ENCODE assay signal across 25 cellular contexts in genomic region chr11:71499546-71499945, GRCh38. TPM values are rescaled to one million over a fixed set of nuclear protein-coding genes. Genes with fewer than 3 reads are reported as not detected.
DNase-seq lines count a peak whose midpoint lies in the region; ATAC-seq lines count a peak whose summit lies in the region.
"Had no signal": no experiment of that assay in that cellular context is flagged by ENCODE, and none has a peak within 500 bp of the region (broad histone marks: within the 10 kb centered on the region; RNA-seq: fewer than 3 reads in every experiment).

No MANE protein-coding gene starts in this region.

- peaks cover 93% of the 10 kb centered on the region for H3K4me1 ChIP-seq in BLaER1
- H3K4me1 ChIP-seq: colonic mucosa, parathyroid adenoma had no signal

- H4K20me1 ChIP-seq in BLaER1 = no peaks in the 10 kb centered on the region

- H3K9me3 ChIP-seq in BLaER1 = peaks cover 42% of the 10 kb centered on the region
- H3K9me3 ChIP-seq: colonic mucosa had no signal

- peaks cover 88% of the 10 kb centered on the region for H3K36me3 ChIP-seq in BLaER1

- no peaks in the 10 kb centered on the region for H3K27me3 ChIP-seq in BLaER1
- H3K27me3 ChIP-seq: colonic mucosa had no signal

- DNase-seq in HT1080 (ENCODE audit: low read depth) (peak; percentile 19), dermis blood vessel endothelial cell (peak; percentile 36), posterior vena cava (ENCODE audit: low spot score) (peak; percentile 38), NCI-H1930 (lab: John Stamatoyannopoulos, UW) (no peak)
- DNase-seq: activated CD4-positive, alpha-beta T cell treated with anti-CD3 and anti-CD28 coated beads, Interleukin-2, amount 10 ng/mL, durations not matched to agents 24 days and 14 days; activated gamma-delta T cell; activated naive CD8-positive, alpha-beta T cell treated with anti-CD3 and anti-CD28 coated beads, Interleukin-2, amount 50 U/mL, for 24 hours; colonic mucosa; H9; kidney glomerular epithelial cell; NCI-H187 treated with DMSO at 0.1 percent for 48 hours; NCI-H345; OCI-M1; stimulated activated CD4-positive, alpha-beta T cell treated with anti-CD3 and anti-CD28 coated beads, Interleukin-2, amount 100 ng/mL, for 24 hours had no signal

- peak overlapping the region; percentile 86 for H3K4me2 ChIP-seq in BLaER1

- H3K4me3 ChIP-seq in BLaER1 = peak overlapping the region; percentile 47
- H3K4me3 ChIP-seq: colonic mucosa, skin epidermis had no signal

- H3K9ac ChIP-seq in BLaER1 = peak overlapping the region; percentile 68; the same call in 1 of the 2 replicates
- H3K9ac ChIP-seq: parathyroid adenoma had no signal

- H3K27ac ChIP-seq in BLaER1 = peak overlapping the region; percentile 94
- H3K27ac ChIP-seq: colonic mucosa, parathyroid adenoma, skin epidermis had no signal

- intact Hi-C loops in posterior vena cava (cut with DNase I) = no loop called here

- ATAC-seq in HG02798 (IDR thresholded peaks at IDR 0.05; ENCODE audit: poor library complexity, unreplicated experiment) (no peak), GM21825 (IDR thresholded peaks at IDR 0.05; ENCODE audit: unreplicated experiment) (no peak), HG02885 (IDR thresholded peaks at IDR 0.05; ENCODE audit: poor library complexity, unreplicated experiment) (no peak)
- ATAC-seq: activated naive CD8-positive, alpha-beta T cell treated with anti-CD3 and anti-CD28 coated beads, Interleukin-2, amount 50 U/mL, for 24 hours; stimulated activated memory B cell treated with anti-CD40 and anti-IgM and Interleukin-4, amounts not matched to agents 10 μg/mL and 1 μg/mL and 100 μg/mL, for 72 hours had no signal

RNA-seq across cellular contexts. Expression of gene KRTAP5-7, which starts 27.5 kb away (rescaled TPM):
- total RNA-seq in HT1080 (2014; rRNA removed; shearing (Covaris generic)) = not detected in 2 replicates
- polyA plus RNA-seq in HT1080 (2015; cell fraction: cytosol; rRNA removed) = not detected in 2 replicates
- not detected in 2 replicates for polyA plus RNA-seq in HT1080 (2015; cell fraction: nucleus; rRNA removed)
- total RNA-seq in dermis blood vessel endothelial cell = not detected in 2 replicates
- total RNA-seq in posterior vena cava = under 1 TPM in 1 of 2 donors, not detected in 1; 0.24 TPM
- total RNA-seq: activated CD4-positive, alpha-beta T cell treated with anti-CD3 and anti-CD28 coated beads, Interleukin-2, amount 10 ng/mL, durations not matched to agents 24 days and 14 days; glomerular endothelial cell; H9; temporal lobe had no signal
- polyA plus RNA-seq: fibroblast of lung had no signal

RNA-seq across cellular contexts. Expression of gene KRTAP5-8, which starts 38.3 kb away (rescaled TPM):
- not detected in 2 replicates for total RNA-seq in HT1080 (2014; rRNA removed; shearing (Covaris generic))
- polyA plus RNA-seq in HT1080 (2015; cell fraction: cytosol; rRNA removed) = not detected in 2 replicates
- polyA plus RNA-seq in HT1080 (2015; cell fraction: nucleus; rRNA removed) = not detected in 2 replicates
- total RNA-seq in dermis blood vessel endothelial cell = not detected in 2 replicates
- not detected for total RNA-seq in posterior vena cava
- total RNA-seq: activated CD4-positive, alpha-beta T cell treated with anti-CD3 and anti-CD28 coated beads, Interleukin-2, amount 10 ng/mL, durations not matched to agents 24 days and 14 days; fibroblast of lung; glomerular endothelial cell; H9; temporal lobe had no signal
- polyA plus RNA-seq: fibroblast of lung had no signal

RNA-seq across cellular contexts. Expression of gene NADSYN1, which starts 46.5 kb away (rescaled TPM):
- 27.1 and 35.6 TPM in 2 replicates for total RNA-seq in HT1080 (2014; rRNA removed; shearing (Covaris generic))
- polyA plus RNA-seq in HT1080 (2015; cell fraction: cytosol; rRNA removed) = 20.5 and 21.7 TPM in 2 replicates
- 103 and 110 TPM in 2 replicates for polyA plus RNA-seq in HT1080 (2015; cell fraction: nucleus; rRNA removed)
- total RNA-seq in dermis blood vessel endothelial cell (92.2 and 128 TPM in 2 replicates), posterior vena cava (10 to 100 TPM; 38.7 to 48.1 TPM)

RNA-seq across cellular contexts. Expression of gene KRTAP5-9, which starts 48.7 kb away (rescaled TPM):
- total RNA-seq in HT1080 (2014; rRNA removed; shearing (Covaris generic)) = not detected in 2 replicates
- polyA plus RNA-seq in HT1080 (2015; cell fraction: cytosol; rRNA removed) = not detected in 2 replicates
- polyA plus RNA-seq in HT1080 (2015; cell fraction: nucleus; rRNA removed) = not detected in 2 replicates
- total RNA-seq in dermis blood vessel endothelial cell = not detected in 2 replicates
- under 1 TPM; 0.19 to 0.37 TPM for total RNA-seq in posterior vena cava
- total RNA-seq: activated CD4-positive, alpha-beta T cell treated with anti-CD3 and anti-CD28 coated beads, Interleukin-2, amount 10 ng/mL, durations not matched to agents 24 days and 14 days; fibroblast of lung; glomerular endothelial cell; H9; T-helper 1 cell treated with Interleukin-12 subunit alpha and Interleukin-12 subunit beta and Interleukin-4 antibody, amounts not matched to agents 30 ng/mL and 1 ng/mL, for 36 hours; temporal lobe had no signal
- polyA plus RNA-seq: fibroblast of lung had no signal

RNA-seq across cellular contexts. Expression of gene DHCR7, which starts 51.4 kb away (rescaled TPM):
- total RNA-seq in HT1080 (2014; rRNA removed; shearing (Covaris generic)) = 81.1 and 83.7 TPM in 2 replicates
- 59.1 and 61.0 TPM in 2 replicates for polyA plus RNA-seq in HT1080 (2015; cell fraction: cytosol; rRNA removed)
- 96.0 and 105 TPM in 2 replicates for polyA plus RNA-seq in HT1080 (2015; cell fraction: nucleus; rRNA removed)
- total RNA-seq in dermis blood vessel endothelial cell (41.9 and 110 TPM in 2 replicates), posterior vena cava (10 to 100 TPM; 14.9 to 15.5 TPM)

Comparison
In these comparisons a context has a peak if more than half of its experiments do, and no peak if none do; other contexts are left out.
1. DNase-seq: peak in HT1080 (single experiment), dermis blood vessel endothelial cell (single experiment) and posterior vena cava (single experiment); none in NCI-H1930 (0 of 2).